21 cellular contexts compared by ENCODE assay signal in the genomic region with DNA sequence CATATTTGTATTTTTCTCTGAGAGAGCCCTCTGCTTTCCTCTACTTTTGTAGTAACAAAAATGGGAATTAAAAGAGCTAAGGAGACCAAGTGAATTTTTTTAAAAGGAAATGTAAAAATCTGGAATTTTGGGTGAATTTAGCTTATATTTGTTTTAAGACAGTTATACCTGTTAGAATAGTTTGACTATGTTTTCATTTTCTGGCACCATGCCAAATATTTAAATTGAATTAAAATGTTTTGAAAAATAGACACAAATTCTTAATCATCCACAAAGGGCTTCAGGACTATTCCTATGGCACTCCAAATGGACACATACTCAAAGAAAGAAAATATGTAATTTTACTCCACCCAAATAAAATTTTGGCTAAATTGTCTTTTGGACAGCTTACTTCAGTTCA.
"Had no signal": no experiment of that assay in that cellular context is flagged by ENCODE, and none has a peak within 500 bp of the region (broad histone marks: within the 10 kb centered on the region; RNA-seq: fewer than 3 reads in every experiment).

No MANE protein-coding gene starts in this region.

- ATAC-seq: Panc1, PC-3, T-cell had no signal

- H3K36me3 Mint-ChIP-seq: T-cell had no signal

- H3K27ac ChIP-seq: RWPE1 had no signal

- DNase-seq: IMR-90, KBM-7, NCI-H1092 treated with DMSO at 0.1 percent for 48 hours, NCI-H1436, NCI-H187, NCI-H2029, NCI-H2081 treated with DMSO at 0.1 percent for 48 hours, NCI-H2171, NCI-H226, NCI-H446, NCI-H510A, NCI-H524 treated with DMSO at 0.1 percent for 48 hours, NCI-H69, NCI-H774, PC-3, SHP77, SK-N-SH, SW 1271, T-cell had no signal

- H3K4me3 Mint-ChIP-seq: T-cell had no signal

- H3K9me3 ChIP-seq: SK-N-SH had no signal

- H3K4me2 ChIP-seq: SK-N-SH had no signal

- H3K9ac ChIP-seq: SK-N-SH had no signal

- H3K27ac Mint-ChIP-seq: T-cell had no signal

- H3K4me1 Mint-ChIP-seq: T-cell had no signal

- H3K9me3 Mint-ChIP-seq: T-cell had no signal
